ENCODE assay signal across 25 cellular contexts in the genomic region with DNA sequence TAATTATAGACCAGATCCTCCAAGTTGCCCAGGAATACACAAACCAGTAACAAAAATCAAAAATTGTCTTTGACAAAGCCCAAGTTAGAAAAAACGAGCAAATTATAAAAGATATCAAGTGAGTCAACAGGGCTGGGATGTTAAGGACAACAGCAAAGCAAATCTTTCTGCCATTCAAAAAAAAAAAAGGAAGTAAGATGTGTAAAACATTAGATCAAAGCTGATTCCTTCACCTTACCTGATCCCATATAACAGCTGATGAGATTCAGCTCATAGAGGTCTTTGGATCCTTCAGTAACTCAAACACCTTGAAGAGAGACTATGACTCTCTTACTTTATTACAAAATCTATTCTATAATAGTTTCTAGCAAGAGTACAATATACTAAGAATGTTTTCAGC.
"Had no signal": no experiment of that assay in that cellular context is flagged by ENCODE, and none has a peak within 500 bp of the region (broad histone marks: within the 10 kb centered on the region; RNA-seq: fewer than 3 reads in every experiment).

No MANE protein-coding gene starts in this region.

- H3K27me3 ChIP-seq: brain microvascular endothelial cell, cardiac muscle cell had no signal

- H3K4me3 Mint-ChIP-seq: activated CD4-positive, alpha-beta memory T cell treated with anti-CD3 and anti-CD28 coated beads for 36 hours; activated CD4-positive, alpha-beta T cell treated with anti-CD3 and anti-CD28 coated beads, Interleukin-2, amount 10 ng/mL, durations not matched to agents 7 days and 5 days; activated naive CD4-positive, alpha-beta T cell treated with anti-CD3 and anti-CD28 coated beads, Interleukin-2, amount 10 ng/mL, durations not matched to agents 7 days and 5 days; activated naive CD8-positive, alpha-beta T cell treated with anti-CD3 and anti-CD28 coated beads for 36 hours; activated T-cell treated with anti-CD3 and anti-CD28 coated beads, Interleukin-2, amount 50 U/mL, for 4 hours; activated T-helper 17 cell treated with anti-CD3 and anti-CD28 coated beads, Interleukin-2, amount 50 U/mL, for 72 hours; T-helper 17 cell had no signal

- H3K9me3 Mint-ChIP-seq: activated CD4-positive, alpha-beta memory T cell treated with anti-CD3 and anti-CD28 coated beads for 36 hours; activated CD4-positive, alpha-beta T cell treated with anti-CD3 and anti-CD28 coated beads, Interleukin-2, amount 10 ng/mL, durations not matched to agents 7 days and 5 days; activated naive CD4-positive, alpha-beta T cell treated with anti-CD3 and anti-CD28 coated beads, Interleukin-2, amount 10 ng/mL, durations not matched to agents 7 days and 5 days; activated naive CD8-positive, alpha-beta T cell treated with anti-CD3 and anti-CD28 coated beads for 36 hours; activated T-cell treated with anti-CD3 and anti-CD28 coated beads, Interleukin-2, amount 50 U/mL, for 4 hours; activated T-helper 17 cell treated with anti-CD3 and anti-CD28 coated beads, Interleukin-2, amount 50 U/mL, for 72 hours had no signal

- H3K36me3 ChIP-seq: brain microvascular endothelial cell, cardiac muscle cell had no signal

- ATAC-seq: activated T-cell treated with anti-CD3 and anti-CD28 coated beads, Interleukin-2, amount 50 U/mL, for 4 hours; activated T-helper 17 cell treated with anti-CD3 and anti-CD28 coated beads, Interleukin-2, amount 50 U/mL, for 72 hours; T-helper 17 cell had no signal

- H3K4me3 ChIP-seq: cardiac muscle cell, PC-9 had no signal

- H3K27me3 Mint-ChIP-seq: activated CD4-positive, alpha-beta memory T cell treated with anti-CD3 and anti-CD28 coated beads for 36 hours; activated CD4-positive, alpha-beta T cell treated with anti-CD3 and anti-CD28 coated beads, Interleukin-2, amount 10 ng/mL, durations not matched to agents 7 days and 5 days; activated naive CD4-positive, alpha-beta T cell treated with anti-CD3 and anti-CD28 coated beads, Interleukin-2, amount 10 ng/mL, durations not matched to agents 7 days and 5 days; activated naive CD8-positive, alpha-beta T cell treated with anti-CD3 and anti-CD28 coated beads for 36 hours; activated T-helper 17 cell treated with anti-CD3 and anti-CD28 coated beads, Interleukin-2, amount 50 U/mL, for 72 hours; T-helper 17 cell had no signal

- H2AFZ ChIP-seq: PC-9 had no signal

- H3K4me1 Mint-ChIP-seq: activated CD4-positive, alpha-beta T cell treated with anti-CD3 and anti-CD28 coated beads, Interleukin-2, amount 10 ng/mL, durations not matched to agents 7 days and 5 days; activated naive CD4-positive, alpha-beta T cell treated with anti-CD3 and anti-CD28 coated beads, Interleukin-2, amount 10 ng/mL, durations not matched to agents 7 days and 5 days; activated T-helper 17 cell treated with anti-CD3 and anti-CD28 coated beads, Interleukin-2, amount 50 U/mL, for 72 hours; T-helper 17 cell had no signal

- DNase-seq: activated CD4-positive, alpha-beta memory T cell treated with anti-CD3 and anti-CD28 coated beads for 36 hours; activated CD4-positive, alpha-beta T cell treated with anti-CD3 and anti-CD28 coated beads, Interleukin-2, amount 10 ng/mL, durations not matched to agents 7 days and 5 days; activated CD4-positive, CD25-positive, alpha-beta regulatory T cell; activated CD8-positive, alpha-beta memory T cell treated with anti-CD3 and anti-CD28 coated beads for 24 hours; activated gamma-delta T cell; activated naive CD4-positive, alpha-beta T cell treated with anti-CD3 and anti-CD28 coated beads, Interleukin-2, amount 10 ng/mL, durations not matched to agents 7 days and 5 days; activated naive CD8-positive, alpha-beta T cell treated with anti-CD3 and anti-CD28 coated beads for 36 hours; activated T-cell treated with anti-CD3 and anti-CD28 coated beads, Interleukin-2, amount 50 U/mL, for 4 hours; brain microvascular endothelial cell; cerebellar nuclear complex; KBM-7; NCI-H1436; NCI-H187; NCI-H2081; NCI-H2171; NCI-H345; NCI-H510A; NCI-H526 treated with DMSO at 0.1 percent for 48 hours; NCI-H82; PC-9; SHP77 treated with DMSO at 0.1 percent for 48 hours; T-helper 17 cell; T-helper 9 cell had no signal

- H3K27ac ChIP-seq: brain microvascular endothelial cell, cardiac muscle cell, PC-9 had no signal

- H3K4me2 ChIP-seq: PC-9 had no signal

- H3K27ac Mint-ChIP-seq: activated CD4-positive, alpha-beta memory T cell treated with anti-CD3 and anti-CD28 coated beads for 36 hours; activated CD4-positive, alpha-beta T cell treated with anti-CD3 and anti-CD28 coated beads, Interleukin-2, amount 10 ng/mL, durations not matched to agents 7 days and 5 days; activated naive CD4-positive, alpha-beta T cell treated with anti-CD3 and anti-CD28 coated beads, Interleukin-2, amount 10 ng/mL, durations not matched to agents 7 days and 5 days; activated naive CD8-positive, alpha-beta T cell treated with anti-CD3 and anti-CD28 coated beads for 36 hours; activated T-helper 17 cell treated with anti-CD3 and anti-CD28 coated beads, Interleukin-2, amount 50 U/mL, for 72 hours; T-helper 17 cell had no signal
